ENCODE assay signal across 13 cellular contexts in the genomic region with DNA sequence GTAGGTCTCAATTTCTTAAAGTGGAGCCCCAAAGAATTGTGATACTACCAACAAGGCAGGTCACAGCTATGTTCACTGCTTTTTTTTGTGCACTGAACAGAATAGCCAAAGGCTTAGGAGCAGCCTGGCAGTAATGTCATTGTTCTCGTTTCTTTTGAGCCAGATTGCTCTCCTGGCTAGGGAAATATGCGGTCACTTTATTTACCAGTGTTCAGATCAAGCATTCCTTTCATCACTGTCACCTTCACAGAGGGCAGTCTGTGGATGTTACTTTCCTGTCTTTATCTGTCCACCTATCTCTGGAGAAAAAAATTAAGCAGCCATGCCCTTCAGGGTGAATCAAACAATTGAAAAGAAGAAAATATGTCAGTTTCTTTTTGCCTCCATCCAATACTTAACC.
A peak's percentile ranks its signal among the peaks of the same experiment; 100 is the strongest.
DNase-seq lines count a peak whose midpoint lies in the region; ATAC-seq, FAIRE-seq and TF ChIP-seq lines count a peak whose summit lies in the region.
"Had no signal": no experiment of that assay in that cellular context is flagged by ENCODE, and none has a peak within 500 bp of the region (broad histone marks: within the 10 kb centered on the region; RNA-seq: fewer than 3 reads in every experiment).

No MANE protein-coding gene starts in this region.

- no peak overlapping the region for H2BK120ac ChIP-seq in neuronal stem cell (ENCODE audit: low read depth, low read length)

- H2AK5ac ChIP-seq in neuronal stem cell (ENCODE audit: low read depth, low read length), result no peak overlapping the region

- no peak overlapping the region for H3K23ac ChIP-seq in neuronal stem cell (ENCODE audit: low read depth, low read length, poor library complexity)

- DNase-seq in DMS153 treated with DMSO at 0.1 percent for 48 hours (lab: John Stamatoyannopoulos, UW; ENCODE audit: unreplicated experiment), result peak; percentile 40
- DNase-seq in MG63, result peak; percentile 1
- DNase-seq in bronchial epithelial cell (ENCODE audit: low read depth), result peak; percentile 14
- DNase-seq in neuronal stem cell (ENCODE audit: low spot score), result peak; percentile 15
- no peak for DNase-seq in activated CD8-positive, alpha-beta T cell treated with anti-CD3 and anti-CD28 coated beads, Interleukin-2, amount 10 ng/mL, durations not matched to agents 7 days and 5 days
- DNase-seq: brain microvascular endothelial cell, GOT3, naive B cell, OCI-M1 had no signal

- POLR2A ChIA-PET in activated CD8-positive, alpha-beta T cell treated with anti-CD3 and anti-CD28 coated beads, Interleukin-2, amount 10 ng/mL, durations not matched to agents 7 days and 5 days (lab: Charles Lee), result interaction anchor here (0.7 kb wide), 1 partner anchor 494 kb away, joined by 4 read pairs; no protein-coding TSS in a partner anchor

- H3K36me3 ChIP-seq in MG63 (no peaks in the 10 kb centered on the region), bronchial epithelial cell (ENCODE audit: control insufficient read depth, insufficient read depth, low read length) (no peaks in the 10 kb centered on the region), neuronal stem cell (replicated peaks in 1 of 2; ENCODE audit: control insufficient read depth in 2 of 2, insufficient read depth in 2 of 2, low read length in 2 of 2) (no peaks in the 10 kb centered on the region)
- H3K36me3 ChIP-seq: brain microvascular endothelial cell had no signal

- no peaks in the 10 kb centered on the region for H3K9me3 Mint-ChIP-seq in activated CD8-positive, alpha-beta T cell treated with anti-CD3 and anti-CD28 coated beads, Interleukin-2, amount 10 ng/mL, durations not matched to agents 7 days and 5 days (ENCODE audit: insufficient read depth)
- H3K9me3 Mint-ChIP-seq: naive B cell had no signal

- no peak overlapping the region for H3K4me3 ChIP-seq in MG63
- H3K4me3 ChIP-seq in bronchial epithelial cell (ENCODE audit: low read depth, low read length), result no peak overlapping the region
- H3K4me3 ChIP-seq in neuronal stem cell (ENCODE audit: low read length in 2 of 2), result no peak overlapping the region

- peak overlapping the region; percentile 30 for H2AFZ ChIP-seq in neuronal stem cell (ENCODE audit: low read length)

- no peak overlapping the region for H3K9ac ChIP-seq in neuronal stem cell (ENCODE audit: low read depth, low read length, poor library complexity)

- no peak overlapping the region for H3K27ac Mint-ChIP-seq in activated CD8-positive, alpha-beta T cell treated with anti-CD3 and anti-CD28 coated beads, Interleukin-2, amount 10 ng/mL, durations not matched to agents 7 days and 5 days

- H3K14ac ChIP-seq in neuronal stem cell (ENCODE audit: low read length), result no peak overlapping the region

- H3K4ac ChIP-seq in neuronal stem cell (ENCODE audit: low read length), result no peak overlapping the region

- H4K8ac ChIP-seq in neuronal stem cell (ENCODE audit: low read depth, low read length), result no peak overlapping the region

- no peak for ATAC-seq in HG02571 (IDR thresholded peaks at IDR 0.05; ENCODE audit: unreplicated experiment)
- ATAC-seq in GM19455 (IDR thresholded peaks at IDR 0.05; ENCODE audit: unreplicated experiment), result no peak
- no peak for ATAC-seq in activated CD8-positive, alpha-beta T cell treated with anti-CD3 and anti-CD28 coated beads, Interleukin-2, amount 10 ng/mL, durations not matched to agents 7 days and 5 days
- ATAC-seq in GM18511 (IDR thresholded peaks at IDR 0.05; ENCODE audit: unreplicated experiment), result no peak

- H3K9me3 ChIP-seq in MG63 (peaks cover 4% of the 10 kb centered on the region; the same call in 1 of the 2 replicates), neuronal stem cell (replicated peaks in 1 of 2; ENCODE audit: control insufficient read depth in 2 of 2, insufficient read depth in 1 of 2, low read depth in 1 of 2, low read length in 2 of 2) (no peaks in the 10 kb centered on the region)

- H3K4me2 ChIP-seq in neuronal stem cell (ENCODE audit: insufficient read depth, low read length, poor library complexity, severe bottlenecking), result no peak overlapping the region

- no peak for FAIRE-seq in bronchial epithelial cell (lab: Jason Lieb, UNC)

- H3K4me1 ChIP-seq in neuronal stem cell (ENCODE audit: control insufficient read depth in 2 of 2, insufficient read depth in 1 of 2, low read depth in 1 of 2, low read length in 2 of 2), result peaks cover 19 to 26% of the 10 kb centered on the region in 2 donors

- peaks cover 20% of the 10 kb centered on the region for H3K4me1 Mint-ChIP-seq in activated CD8-positive, alpha-beta T cell treated with anti-CD3 and anti-CD28 coated beads, Interleukin-2, amount 10 ng/mL, durations not matched to agents 7 days and 5 days (ENCODE audit: low read depth)
- H3K4me1 Mint-ChIP-seq: naive B cell had no signal

- no peak overlapping the region for H3K27ac ChIP-seq in neuronal stem cell (replicated peaks; ENCODE audit: low read length)
- H3K27ac ChIP-seq: brain microvascular endothelial cell, C4-2B had no signal

- H3K18ac ChIP-seq in neuronal stem cell (ENCODE audit: low read length), result no peak overlapping the region

- H3K4me3 Mint-ChIP-seq in activated CD8-positive, alpha-beta T cell treated with anti-CD3 and anti-CD28 coated beads, Interleukin-2, amount 10 ng/mL, durations not matched to agents 7 days and 5 days, result no peak overlapping the region
- H3K4me3 Mint-ChIP-seq: naive B cell had no signal

- no peak overlapping the region for H2BK5ac ChIP-seq in neuronal stem cell (ENCODE audit: low read length)

- no peaks in the 10 kb centered on the region for H3K36me3 Mint-ChIP-seq in activated CD8-positive, alpha-beta T cell treated with anti-CD3 and anti-CD28 coated beads, Interleukin-2, amount 10 ng/mL, durations not matched to agents 7 days and 5 days (ENCODE audit: low read depth)
- H3K36me3 Mint-ChIP-seq: naive B cell had no signal

- no peaks in the 10 kb centered on the region for H3K79me1 ChIP-seq in neuronal stem cell (ENCODE audit: low read depth, low read length)

- H4K91ac ChIP-seq in neuronal stem cell (ENCODE audit: low read depth, low read length, poor library complexity), result no peak overlapping the region

- no peak overlapping the region for H2BK12ac ChIP-seq in neuronal stem cell (ENCODE audit: low read length)

- H2BK15ac ChIP-seq in neuronal stem cell (ENCODE audit: low read length), result no peak overlapping the region

- no peaks in the 10 kb centered on the region for H3K27me3 Mint-ChIP-seq in activated CD8-positive, alpha-beta T cell treated with anti-CD3 and anti-CD28 coated beads, Interleukin-2, amount 10 ng/mL, durations not matched to agents 7 days and 5 days (ENCODE audit: low read depth)
- H3K27me3 Mint-ChIP-seq: naive B cell had no signal

- WGBS in neuronal stem cell (ENCODE audit: extremely low coverage in 2 of 2, insufficient read length in 2 of 2, insufficient replicate concordance in 1 of 2), 2 donors, result no CpG with 5 or more reads among the region's 2 CpGs

- CTCF ChIA-PET in activated CD8-positive, alpha-beta T cell treated with anti-CD3 and anti-CD28 coated beads, Interleukin-2, amount 10 ng/mL, durations not matched to agents 7 days and 5 days (lab: Charles Lee), result interaction anchor here (1.0 to 2.8 kb wide), 5 partner anchors 9 to 604 kb away, joined by 3 to 9 read pairs (median 3); a partner anchor contains a TSS

- no peaks in the 10 kb centered on the region for H3K27me3 ChIP-seq in MG63
- no peaks in the 10 kb centered on the region for H3K27me3 ChIP-seq in bronchial epithelial cell (ENCODE audit: control insufficient read depth, insufficient read depth, low read length)
- H3K27me3 ChIP-seq in neuronal stem cell (ENCODE audit: control insufficient read depth in 3 of 3, insufficient read depth in 3 of 3, low read depth in 1 of 3, low read length in 3 of 3), result no peaks in the 10 kb centered on the region
- H3K27me3 ChIP-seq: brain microvascular endothelial cell had no signal

- TF ChIP-seq CTCF in bronchial epithelial cell (IDR thresholded peaks at IDR 0.05; ENCODE audit: insufficient read depth, low read length, severe bottlenecking), result no peak
